ENCODE assay signal across 1 cellular context in the genomic region with DNA sequence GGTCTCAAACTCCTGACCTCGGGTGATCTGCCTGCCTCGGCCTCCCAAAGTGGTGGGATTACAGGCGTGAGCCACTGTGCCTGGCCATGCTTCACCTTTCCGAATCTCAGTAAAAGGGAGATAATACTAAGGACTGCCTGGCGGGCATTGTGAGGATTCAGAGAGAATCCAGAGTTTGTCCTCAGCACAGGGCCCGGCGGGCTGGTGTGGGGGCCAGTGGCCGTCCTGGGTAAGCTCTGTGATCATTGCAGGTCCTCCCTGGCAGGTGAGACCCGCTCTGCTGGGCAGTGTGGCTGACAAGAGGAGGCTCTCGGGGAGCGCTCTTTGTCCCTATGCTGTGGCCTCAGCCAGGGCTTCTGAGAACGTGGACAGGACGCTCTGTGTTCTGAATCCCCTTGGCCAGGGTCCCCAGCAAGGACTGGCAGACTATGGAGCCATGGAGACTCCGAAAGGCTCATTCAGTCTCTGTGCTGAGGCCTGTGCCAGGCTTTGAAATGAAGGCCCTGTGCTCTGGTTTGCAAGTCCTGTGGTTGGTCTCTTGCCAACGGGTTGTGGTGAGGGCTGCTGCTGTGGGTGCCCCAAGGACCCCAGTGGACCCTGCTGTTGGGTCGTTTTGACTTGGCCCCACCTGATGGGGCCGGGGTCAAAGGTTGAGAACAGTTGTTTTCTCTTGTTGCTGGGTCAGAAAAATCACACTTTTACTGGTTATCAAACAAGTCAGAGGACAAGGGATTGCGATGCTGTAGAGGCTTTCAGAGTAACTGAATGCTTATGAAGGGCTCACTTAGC.
A peak's percentile ranks its signal among the peaks of the same experiment; 100 is the strongest.
TF ChIP-seq lines count a peak whose summit lies in the region.

No MANE protein-coding gene starts in this region.

TF ChIP-seq in liver, 16 proteins besides CTCF, POLR2A, EP300 and RAD21 (continued from another document):
- TF ChIP-seq, protein P1, sequence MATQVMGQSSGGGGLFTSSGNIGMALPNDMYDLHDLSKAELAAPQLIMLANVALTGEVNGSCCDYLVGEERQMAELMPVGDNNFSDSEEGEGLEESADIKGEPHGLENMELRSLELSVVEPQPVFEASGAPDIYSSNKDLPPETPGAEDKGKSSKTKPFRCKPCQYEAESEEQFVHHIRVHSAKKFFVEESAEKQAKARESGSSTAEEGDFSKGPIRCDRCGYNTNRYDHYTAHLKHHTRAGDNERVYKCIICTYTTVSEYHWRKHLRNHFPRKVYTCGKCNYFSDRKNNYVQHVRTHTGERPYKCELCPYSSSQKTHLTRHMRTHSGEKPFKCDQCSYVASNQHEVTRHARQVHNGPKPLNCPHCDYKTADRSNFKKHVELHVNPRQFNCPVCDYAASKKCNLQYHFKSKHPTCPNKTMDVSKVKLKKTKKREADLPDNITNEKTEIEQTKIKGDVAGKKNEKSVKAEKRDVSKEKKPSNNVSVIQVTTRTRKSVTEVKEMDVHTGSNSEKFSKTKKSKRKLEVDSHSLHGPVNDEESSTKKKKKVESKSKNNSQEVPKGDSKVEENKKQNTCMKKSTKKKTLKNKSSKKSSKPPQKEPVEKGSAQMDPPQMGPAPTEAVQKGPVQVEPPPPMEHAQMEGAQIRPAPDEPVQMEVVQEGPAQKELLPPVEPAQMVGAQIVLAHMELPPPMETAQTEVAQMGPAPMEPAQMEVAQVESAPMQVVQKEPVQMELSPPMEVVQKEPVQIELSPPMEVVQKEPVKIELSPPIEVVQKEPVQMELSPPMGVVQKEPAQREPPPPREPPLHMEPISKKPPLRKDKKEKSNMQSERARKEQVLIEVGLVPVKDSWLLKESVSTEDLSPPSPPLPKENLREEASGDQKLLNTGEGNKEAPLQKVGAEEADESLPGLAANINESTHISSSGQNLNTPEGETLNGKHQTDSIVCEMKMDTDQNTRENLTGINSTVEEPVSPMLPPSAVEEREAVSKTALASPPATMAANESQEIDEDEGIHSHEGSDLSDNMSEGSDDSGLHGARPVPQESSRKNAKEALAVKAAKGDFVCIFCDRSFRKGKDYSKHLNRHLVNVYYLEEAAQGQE (IDR thresholded peaks at IDR 0.05) = no peak
- TF ChIP-seq, protein P2, sequence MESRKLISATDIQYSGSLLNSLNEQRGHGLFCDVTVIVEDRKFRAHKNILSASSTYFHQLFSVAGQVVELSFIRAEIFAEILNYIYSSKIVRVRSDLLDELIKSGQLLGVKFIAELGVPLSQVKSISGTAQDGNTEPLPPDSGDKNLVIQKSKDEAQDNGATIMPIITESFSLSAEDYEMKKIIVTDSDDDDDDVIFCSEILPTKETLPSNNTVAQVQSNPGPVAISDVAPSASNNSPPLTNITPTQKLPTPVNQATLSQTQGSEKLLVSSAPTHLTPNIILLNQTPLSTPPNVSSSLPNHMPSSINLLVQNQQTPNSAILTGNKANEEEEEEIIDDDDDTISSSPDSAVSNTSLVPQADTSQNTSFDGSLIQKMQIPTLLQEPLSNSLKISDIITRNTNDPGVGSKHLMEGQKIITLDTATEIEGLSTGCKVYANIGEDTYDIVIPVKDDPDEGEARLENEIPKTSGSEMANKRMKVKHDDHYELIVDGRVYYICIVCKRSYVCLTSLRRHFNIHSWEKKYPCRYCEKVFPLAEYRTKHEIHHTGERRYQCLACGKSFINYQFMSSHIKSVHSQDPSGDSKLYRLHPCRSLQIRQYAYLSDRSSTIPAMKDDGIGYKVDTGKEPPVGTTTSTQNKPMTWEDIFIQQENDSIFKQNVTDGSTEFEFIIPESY (IDR thresholded peaks at IDR 0.05) = no peak
- peak; percentile 18 to 29 for TF ChIP-seq HNF4A (conservative IDR thresholded peaks at IDR 0.05)
- TF ChIP-seq FOXA2 (IDR thresholded peaks at IDR 0.05) = no peak
- TF ChIP-seq RXRA (IDR thresholded peaks at IDR 0.05) = no peak
- TF ChIP-seq YY1 (IDR thresholded peaks at IDR 0.05) = no peak
- TF ChIP-seq EGR1 (IDR thresholded peaks at IDR 0.05; ENCODE audit: low read depth in 2 of 2) = no peak
TF ChIP-seq in liver: peak in this region for 1.
